Comparison of ENCODE assay signal across 9 cellular contexts in the genomic region with DNA sequence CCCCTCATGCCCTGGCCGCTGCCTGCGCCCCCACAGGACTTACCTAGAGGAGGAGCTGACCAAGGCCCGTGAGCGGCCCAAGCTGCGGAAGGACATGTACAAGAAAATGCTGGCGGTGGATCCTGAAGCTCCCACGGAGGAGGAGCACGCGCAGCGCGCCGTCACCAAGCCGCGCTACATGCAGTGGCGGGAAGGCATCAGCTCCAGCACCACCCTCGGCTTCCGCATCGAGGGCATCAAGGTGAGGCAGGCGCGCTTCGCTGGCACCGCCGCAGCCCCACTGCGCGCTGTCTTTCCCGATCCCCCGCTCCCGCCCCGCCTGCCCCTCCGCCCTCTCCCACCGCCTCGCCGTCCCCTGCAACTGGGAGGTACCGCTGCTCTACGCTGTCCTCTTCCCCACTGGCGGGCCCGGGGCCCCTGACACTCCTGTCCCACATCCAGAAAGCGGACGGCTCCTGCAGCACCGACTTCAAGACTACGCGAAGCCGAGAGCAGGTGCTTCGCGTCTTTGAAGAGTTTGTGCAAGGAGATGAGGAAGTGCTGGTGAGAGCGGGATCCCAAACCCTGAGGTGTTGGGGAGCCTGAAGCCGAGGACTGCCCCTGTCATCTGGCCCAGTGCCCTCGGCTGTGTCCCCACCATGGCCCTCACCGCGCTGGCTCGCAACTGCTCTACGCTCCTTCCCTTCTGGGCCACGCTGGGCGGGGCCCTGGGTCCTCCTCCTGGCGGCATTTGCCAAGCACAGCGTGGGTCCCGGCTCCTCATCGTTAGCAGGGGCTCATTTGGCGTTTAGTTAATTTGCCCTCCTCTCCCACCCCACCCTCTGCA. TPM values are rescaled to one million over a fixed set of nuclear protein-coding genes. Genes with fewer than 3 reads are reported as not detected.
DNase-seq lines count a peak whose midpoint lies in the region; ATAC-seq, FAIRE-seq and TF ChIP-seq lines count a peak whose summit lies in the region.
"Had no signal": no experiment of that assay in that cellular context is flagged by ENCODE, and none has a peak within 500 bp of the region (broad histone marks: within the 10 kb centered on the region; RNA-seq: fewer than 3 reads in every experiment).

No MANE protein-coding gene starts in this region.

- no peak for TF ChIP-seq RAD21 in GM12878 (IDR thresholded peaks at IDR 0.05; ENCODE audit: insufficient read depth, low read depth, low read length)

- intact Hi-C loops in GM12878 (cut with micrococcal nuclease; ENCODE audit: unreplicated experiment): no loop called here

- POLR2A ChIA-PET in AG04449 (lab: Yijun Ruan, JAX): no interaction called here
- POLR2A ChIA-PET in GM12878 (lab: Charles Lee): interaction anchor here (0.6 kb wide), 1 partner anchor 317 kb away, joined by 3 read pairs; no protein-coding TSS in a partner anchor

- peaks cover 8% of the 10 kb centered on the region for H3K4me1 ChIP-seq in GM12878 (ENCODE audit: control insufficient read depth, insufficient read depth, low read length)
- H3K4me1 ChIP-seq in muscle layer of duodenum (ENCODE audit: control insufficient read depth in 1 of 2, insufficient read depth in 2 of 2, low read length in 2 of 2): peaks cover 0 to 17% of the 10 kb centered on the region in 2 donors

- H3K79me2 ChIP-seq in GM12878 (ENCODE audit: control insufficient read depth, insufficient read depth, low read length): no peaks in the 10 kb centered on the region

- TF ChIP-seq POLR2A in GM12878 (IDR thresholded peaks at IDR 0.05; ENCODE audit: low read depth, low read length): no peak

- H3K9ac ChIP-seq in GM12878 (ENCODE audit: control insufficient read depth, insufficient read depth, low read length): no peak overlapping the region

- peak overlapping the region; percentile 28 for H2AFZ ChIP-seq in GM12878 (ENCODE audit: control insufficient read depth, low read depth, low read length)

- no TSS peak for BruUV-seq in GM12878 (replicated peaks; lab: Mats Ljungman, UMichigan)

- TF ChIP-seq EP300 in GM12878 (IDR thresholded peaks at IDR 0.05; ENCODE audit: borderline replicate concordance in 1 of 2, control insufficient read depth in 1 of 2, low read depth in 2 of 2, low read length in 2 of 2): no peak

- H3K4me3 ChIP-seq in AG04449 (ENCODE audit: low read depth, low read length) (peak overlapping the region; percentile 20), GM12878 (peak overlapping the region; percentile 45), muscle layer of duodenum (ENCODE audit: low read depth in 1 of 2, low read length in 2 of 2) (peak overlapping the region; percentile 33 to 55)

- TF ChIP-seq CTCF in AG04449 (IDR thresholded peaks at IDR 0.05; ENCODE audit: insufficient read depth, low read length, missing control alignments) (no peak), GM12878 (IDR thresholded peaks at IDR 0.05 in 2 of 3, conservative IDR thresholded peaks at IDR 0.05 in 1 of 3; ENCODE audit: control insufficient read depth in 2 of 3, extremely low read depth in 1 of 3, insufficient read depth in 1 of 3, low read depth in 3 of 3, low read length in 3 of 3) (no peak)

- H3K27ac ChIP-seq in GM12878 (ENCODE audit: control insufficient read depth, insufficient read depth) (no peak overlapping the region), muscle layer of duodenum (ENCODE audit: low read length) (no peak overlapping the region)

- no peaks in the 10 kb centered on the region for H3K9me3 ChIP-seq in GM12878 (replicated peaks; ENCODE audit: control insufficient read depth, insufficient read depth, low read length)
- H3K9me3 ChIP-seq in muscle layer of duodenum (ENCODE audit: control insufficient read depth in 1 of 2, low read length in 2 of 2): no peaks in the 10 kb centered on the region

- in situ Hi-C loops in GM12878 (cut with MboI): no loop called here

- SMC1A ChIA-PET in GM12878 (lab: Charles Lee; ENCODE audit: uncharacterized antibody, unreplicated experiment): no interaction called here

- FAIRE-seq in GM12878 (lab: Jason Lieb, UNC): no peak

- ATAC-seq in GM12878: peak; percentile 35
- no peak for ATAC-seq in HG03159 (IDR thresholded peaks at IDR 0.05; ENCODE audit: unreplicated experiment)
- ATAC-seq in GM21367 (IDR thresholded peaks at IDR 0.05; ENCODE audit: unreplicated experiment): no peak

- H3K27me3 ChIP-seq in GM12878 (replicated peaks in 1 of 2; ENCODE audit: control insufficient read depth in 2 of 2, insufficient read depth in 2 of 2, low read length in 1 of 2): peaks cover 12 to 15% of the 10 kb centered on the region in 2 experiments
- peaks cover 15% of the 10 kb centered on the region for H3K27me3 ChIP-seq in muscle layer of duodenum (ENCODE audit: low read depth, low read length)

- DNase-seq in AG04449 (ENCODE audit: low read depth, low spot score) (no peak), NOMO-1 (lab: John Stamatoyannopoulos, UW; ENCODE audit: unreplicated experiment in 2 of 2) (peak; percentile 39 to 45), GM12878 (ENCODE audit: low read depth, low spot score) (no peak), globus pallidus (ENCODE audit: low spot score) (no peak), NCI-H82 (lab: John Stamatoyannopoulos, UW) (no peak)
- DNase-seq: DMS79 treated with DMSO at 0.1 percent for 48 hours had no signal

- H4K20me1 ChIP-seq in GM12878 (ENCODE audit: control insufficient read depth, insufficient read depth): no peaks in the 10 kb centered on the region; the same call in 1 of the 2 replicates

- RAD21 ChIA-PET in GM12878 (lab: Charles Lee; ENCODE audit: unreplicated experiment): interaction anchor here (0.8 kb wide), 1 partner anchor 36 kb away, joined by 3 read pairs; no protein-coding TSS in a partner anchor

- H3K4me2 ChIP-seq in GM12878 (ENCODE audit: control insufficient read depth, insufficient read depth): peak overlapping the region; percentile 80

- CTCF ChIA-PET in AG04449 (lab: Yijun Ruan, JAX) (interaction anchor here (1.8 kb wide), 1 partner anchor 36 kb away, joined by 5 read pairs; no protein-coding TSS in a partner anchor), GM12878 (lab: Yijun Ruan, JAX) (interaction anchor here (0.9 to 2.5 kb wide), 2 partner anchors 11 to 36 kb away, joined by 3 to 18 read pairs; partner anchors contain the start of gene LTK)

- H3K36me3 ChIP-seq in GM12878 (ENCODE audit: control insufficient read depth in 2 of 2, insufficient read depth in 2 of 2, low read length in 1 of 2) (no peaks in the 10 kb centered on the region), muscle layer of duodenum (ENCODE audit: control insufficient read depth in 1 of 2, insufficient read depth in 2 of 2, low read length in 2 of 2) (no peaks in the 10 kb centered on the region)

- WGBS in GM12878 (ENCODE audit: insufficient coverage, insufficient replicate concordance, low lambda C conversion rate, missing lambda C conversion rate): 23% methylated on average over 44 of the region's 59 CpGs

RNA-seq across cellular contexts. Expression of gene ITPKA, which starts 8.5 kb away (rescaled TPM):
- 0.71 and 1.6 TPM in 2 replicates for total RNA-seq in GM12878 (2013; cell fraction: nucleolus; rRNA removed)
- total RNA-seq in GM12878 (2014; rRNA removed): 0.54 and 0.90 TPM in 2 replicates
- 0.27 and 0.32 TPM in 2 replicates for total RNA-seq in GM12878 (2014; rRNA removed; fragmentation: Illumina TruSeq; extraction: Trizol)
- total RNA-seq in GM12878 (2021): 0.64 and 0.67 TPM in 2 replicates
- polyA plus RNA-seq in GM12878 (2011; ENCODE audit: low read depth): 0.17 TPM
- 0.48 and 1.5 TPM in 2 replicates for polyA plus RNA-seq in GM12878 (2011; rRNA removed)
- 2.2 and 2.3 TPM in 2 replicates for polyA plus RNA-seq in GM12878 (2011; cell fraction: cytosol; rRNA removed)
- 4.1 and 6.0 TPM in 2 replicates for polyA plus RNA-seq in GM12878 (2011; cell fraction: nucleus; rRNA removed)
- 0.32 and 0.88 TPM in 2 replicates for polyA plus RNA-seq in GM12878 (2012)
- 0.04 TPM in 1 of 2 replicates, not detected in the other for polyA plus RNA-seq in GM12878 (2014; fragmentation: Illumina TruSeq; extraction: Trizol)
- under 1 TPM in 1 of 2 experiments, not detected in 1; 0.07 TPM for polyA plus RNA-seq in GM12878 (2014; fragmentation: Nextera tagmentation; extraction: Ambion mirVana)
- 0.73 and 0.91 TPM in 2 replicates for polyA plus RNA-seq in GM12878 (2014; rRNA removed)
- under 1 TPM; 0.12 to 0.49 TPM for polyA plus RNA-seq in GM12878 (2016; fragmentation: Nextera tagmentation; extraction: Ambion mirVana)
- 1.1 and 1.8 TPM in 2 replicates for polyA minus RNA-seq in GM12878 (2011; rRNA and poly(A)+ RNA removed)
- polyA minus RNA-seq in GM12878 (2011; cell fraction: cytosol; rRNA and poly(A)+ RNA removed): 1.6 and 2.1 TPM in 2 replicates
- polyA minus RNA-seq in GM12878 (2011; cell fraction: nucleus; rRNA and poly(A)+ RNA removed): 0.77 and 1.9 TPM in 2 replicates

RNA-seq across cellular contexts. Expression of gene LTK, which starts 11.5 kb away (rescaled TPM):
- 5.0 and 6.4 TPM in 2 replicates for total RNA-seq in GM12878 (2013; cell fraction: nucleolus; rRNA removed)
- total RNA-seq in GM12878 (2014; rRNA removed) (0.33 and 0.45 TPM in 2 replicates), GM12878 (2014; rRNA removed; fragmentation: Illumina TruSeq; extraction: Trizol) (0.13 and 0.14 TPM in 2 replicates), GM12878 (2021) (0.61 and 0.80 TPM in 2 replicates)
- polyA plus RNA-seq in GM12878 (2011; ENCODE audit: low read depth): not detected
- polyA plus RNA-seq in GM12878 (2011; rRNA removed) (0.09 and 0.18 TPM in 2 replicates), GM12878 (2014; fragmentation: Illumina TruSeq; extraction: Trizol) (0.22 TPM in 1 of 2 replicates, not detected in the other), GM12878 (2014; fragmentation: Nextera tagmentation; extraction: Ambion mirVana) (under 1 TPM in 1 of 2 experiments, not detected in 1; 0.07 TPM), GM12878 (2014; rRNA removed) (0.33 and 0.54 TPM in 2 replicates), GM12878 (2016; fragmentation: Nextera tagmentation; extraction: Ambion mirVana) (under 1 TPM; 0.11 to 0.20 TPM)
- 0.15 and 0.22 TPM in 2 replicates for polyA plus RNA-seq in GM12878 (2011; cell fraction: cytosol; rRNA removed)
- polyA plus RNA-seq in GM12878 (2011; cell fraction: nucleus; rRNA removed): 2.2 and 2.6 TPM in 2 replicates
- polyA plus RNA-seq in GM12878 (2012): 0.42 and 0.46 TPM in 2 replicates
- polyA minus RNA-seq in GM12878 (2011; rRNA and poly(A)+ RNA removed): 0.46 TPM in 1 of 2 replicates, not detected in the other
- polyA minus RNA-seq in GM12878 (2011; cell fraction: cytosol; rRNA and poly(A)+ RNA removed): 0.80 TPM in 1 of 2 replicates, not detected in the other
- 0.24 TPM in 1 of 2 replicates, not detected in the other for polyA minus RNA-seq in GM12878 (2011; cell fraction: nucleus; rRNA and poly(A)+ RNA removed)

RNA-seq across cellular contexts. Expression of gene RPAP1, which starts 41.9 kb away (rescaled TPM):
- 57.3 and 60.8 TPM in 2 replicates for total RNA-seq in GM12878 (2013; cell fraction: nucleolus; rRNA removed)
- total RNA-seq in GM12878 (2014; rRNA removed) (14.3 and 16.5 TPM in 2 replicates), GM12878 (2014; rRNA removed; fragmentation: Illumina TruSeq; extraction: Trizol) (6.7 and 7.0 TPM in 2 replicates), GM12878 (2021) (39.9 and 50.6 TPM in 2 replicates)
- 15.0 TPM for polyA plus RNA-seq in GM12878 (2011; ENCODE audit: low read depth)
- polyA plus RNA-seq in GM12878 (2011; rRNA removed) (3.7 and 7.4 TPM in 2 replicates), GM12878 (2014; fragmentation: Illumina TruSeq; extraction: Trizol) (6.9 and 11.3 TPM in 2 replicates), GM12878 (2014; fragmentation: Nextera tagmentation; extraction: Ambion mirVana) (1 to 10 TPM; 6.0 to 7.7 TPM), GM12878 (2014; rRNA removed) (13.5 and 20.1 TPM in 2 replicates), GM12878 (2016; fragmentation: Nextera tagmentation; extraction: Ambion mirVana) (10 to 100 TPM; 27.5 to 28.1 TPM)
- 9.0 and 9.1 TPM in 2 replicates for polyA plus RNA-seq in GM12878 (2011; cell fraction: cytosol; rRNA removed)
- 29.1 and 37.5 TPM in 2 replicates for polyA plus RNA-seq in GM12878 (2011; cell fraction: nucleus; rRNA removed)
- polyA plus RNA-seq in GM12878 (2012): 20.4 and 23.6 TPM in 2 replicates
- polyA minus RNA-seq in GM12878 (2011; rRNA and poly(A)+ RNA removed): 8.6 and 15.8 TPM in 2 replicates
- polyA minus RNA-seq in GM12878 (2011; cell fraction: cytosol; rRNA and poly(A)+ RNA removed): 8.3 and 15.6 TPM in 2 replicates
- 16.0 and 26.5 TPM in 2 replicates for polyA minus RNA-seq in GM12878 (2011; cell fraction: nucleus; rRNA and poly(A)+ RNA removed)

RNA-seq across cellular contexts. Expression of gene TYRO3, which starts 56.8 kb away (rescaled TPM):
- total RNA-seq in GM12878 (2013; cell fraction: nucleolus; rRNA removed): 0.76 TPM in 1 of 2 replicates, not detected in the other
- 0.06 and 0.54 TPM in 2 replicates for total RNA-seq in GM12878 (2014; rRNA removed)
- total RNA-seq in GM12878 (2014; rRNA removed; fragmentation: Illumina TruSeq; extraction: Trizol): 0.09 TPM in 1 of 2 replicates, not detected in the other
- total RNA-seq in GM12878 (2021): 0.28 and 0.64 TPM in 2 replicates
- polyA plus RNA-seq in GM12878 (2011; ENCODE audit: low read depth): 0.09 TPM
- polyA plus RNA-seq in GM12878 (2011; rRNA removed): 0.08 TPM in 1 of 2 replicates, not detected in the other
- polyA plus RNA-seq in GM12878 (2011; cell fraction: cytosol; rRNA removed): 0.12 and 0.15 TPM in 2 replicates
- polyA plus RNA-seq in GM12878 (2011; cell fraction: nucleus; rRNA removed): 0.19 TPM in 1 of 2 replicates, not detected in the other
- 0.09 and 0.22 TPM in 2 replicates for polyA plus RNA-seq in GM12878 (2012)
- 0.16 and 0.19 TPM in 2 replicates for polyA plus RNA-seq in GM12878 (2014; fragmentation: Illumina TruSeq; extraction: Trizol)
- polyA plus RNA-seq in GM12878 (2014; fragmentation: Nextera tagmentation; extraction: Ambion mirVana): not detected
- 0.28 TPM in 1 of 2 replicates, not detected in the other for polyA plus RNA-seq in GM12878 (2014; rRNA removed)
- under 1 TPM in 1 of 2 experiments, not detected in 1; 0.16 TPM for polyA plus RNA-seq in GM12878 (2016; fragmentation: Nextera tagmentation; extraction: Ambion mirVana)
- 0.15 TPM in 1 of 2 replicates, not detected in the other for polyA minus RNA-seq in GM12878 (2011; rRNA and poly(A)+ RNA removed)
- polyA minus RNA-seq in GM12878 (2011; cell fraction: cytosol; rRNA and poly(A)+ RNA removed): not detected in 2 replicates
- polyA minus RNA-seq in GM12878 (2011; cell fraction: nucleus; rRNA and poly(A)+ RNA removed): not detected in 2 replicates

Comparison
In these comparisons a context has a peak if more than half of its experiments do, and no peak if none do; other contexts are left out.
1. DNase-seq: peak in NOMO-1 (2 of 2); none in AG04449 (single experiment), GM12878 (single experiment), globus pallidus (single experiment) and NCI-H82 (single experiment).
2. Peak in every context shown above with its lines, with median percentiles within 50 percentile points of each other: H3K4me3 ChIP-seq.